In the genomic region with DNA sequence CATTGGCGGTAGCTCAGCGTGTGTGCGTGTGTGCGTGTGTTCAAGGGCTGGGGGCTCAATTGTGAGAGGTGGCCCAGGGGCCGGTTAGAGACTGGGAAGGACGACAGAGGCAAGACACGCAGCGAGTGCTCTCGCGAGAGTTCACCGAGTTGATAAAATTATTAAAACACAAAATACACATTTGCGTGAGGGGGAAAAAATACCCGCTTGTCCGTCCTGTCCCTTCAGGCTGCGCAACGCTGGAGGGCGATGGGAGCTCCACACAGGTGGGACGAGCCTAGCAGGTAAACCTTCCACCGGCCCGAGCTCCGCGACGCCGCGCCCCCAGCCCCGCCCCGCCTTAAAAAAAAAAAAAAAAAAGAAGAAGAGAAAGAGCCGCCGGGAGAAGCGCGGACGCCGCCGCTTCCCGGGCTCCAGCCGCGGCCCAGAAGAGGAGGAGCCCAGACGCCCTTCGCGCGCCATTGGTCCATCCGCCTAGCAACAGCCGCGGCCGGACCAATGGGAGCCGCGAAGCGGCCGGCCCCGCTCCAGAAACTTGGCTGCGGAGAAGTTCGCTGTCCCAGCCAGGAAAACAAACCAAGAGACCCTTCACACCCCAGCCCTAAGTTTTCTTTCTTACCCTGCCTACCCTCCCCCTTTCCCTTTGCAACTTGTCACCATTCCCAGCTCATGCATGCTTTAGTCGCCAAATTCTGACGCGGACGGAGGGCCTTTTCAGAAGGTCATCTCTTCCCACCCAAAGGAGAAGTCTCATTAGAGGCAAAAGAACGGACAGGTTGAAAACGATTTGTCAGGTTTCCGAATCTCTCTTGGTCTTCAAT, we compare ENCODE assay signal across 8 cellular contexts.
DNase-seq lines count a peak whose midpoint lies in the region; ATAC-seq and TF ChIP-seq lines count a peak whose summit lies in the region.

No MANE protein-coding gene starts in this region.

- in situ Hi-C loops in Caki2 (cut with HindIII; ENCODE audit: low pct_unique_long_range_greater_than_20kb, low sequenced_read_pairs) = no loop called here

- H3K9me3 Mint-ChIP-seq in activated naive CD4-positive, alpha-beta T cell treated with anti-CD3 and anti-CD28 coated beads for 36 hours = no peaks in the 10 kb centered on the region
- no peaks in the 10 kb centered on the region for H3K9me3 Mint-ChIP-seq in neural crest cell

- no peaks in the 10 kb centered on the region for H3K36me3 Mint-ChIP-seq in activated naive CD4-positive, alpha-beta T cell treated with anti-CD3 and anti-CD28 coated beads for 36 hours (ENCODE audit: low read depth)
- no peaks in the 10 kb centered on the region for H3K36me3 Mint-ChIP-seq in neural crest cell (ENCODE audit: low read depth)

- H3K4me1 Mint-ChIP-seq in activated naive CD4-positive, alpha-beta T cell treated with anti-CD3 and anti-CD28 coated beads for 36 hours (ENCODE audit: low read depth) = peaks cover 14% of the 10 kb centered on the region
- peaks cover 34% of the 10 kb centered on the region for H3K4me1 Mint-ChIP-seq in neural crest cell

- no peaks in the 10 kb centered on the region for H3K27me3 ChIP-seq in stomach

- H3K27ac ChIP-seq in RWPE1 (peak overlapping the region; percentile 73), stomach (peak overlapping the region; percentile 55 to 86 (median 80))

- no peaks in the 10 kb centered on the region for H3K36me3 ChIP-seq in stomach

- TF ChIP-seq EP300 in stomach (IDR thresholded peaks at IDR 0.05) = no peak

- TF ChIP-seq POLR2A in stomach (IDR thresholded peaks at IDR 0.05) = no peak

- peak overlapping the region; percentile 79 for H3K4me3 Mint-ChIP-seq in activated naive CD4-positive, alpha-beta T cell treated with anti-CD3 and anti-CD28 coated beads for 36 hours
- H3K4me3 Mint-ChIP-seq in neural crest cell = peak overlapping the region; percentile 90

- intact Hi-C loops in activated naive CD4-positive, alpha-beta T cell treated with anti-CD3 and anti-CD28 coated beads for 36 hours (cut with micrococcal nuclease) = loop anchor here (5.0 kb wide), 2 partner anchors 77 to 143 kb away; no protein-coding TSS in a partner anchor
- intact Hi-C loops in stomach (cut with DNase I; ENCODE audit: low total_unique reads) = no loop called here

- POLR2A ChIA-PET in RWPE1 (lab: Yijun Ruan, JAX; ENCODE audit: low non-redundant PET) = interaction anchor here (0.6 kb wide), 2 partner anchors 113 to 124 kb away, joined by 3 read pairs; no protein-coding TSS in a partner anchor

- TF ChIP-seq CTCF in RWPE1 (conservative IDR thresholded peaks at IDR 0.05; ENCODE audit: low read depth) = no peak
- TF ChIP-seq CTCF in neural crest cell (conservative IDR thresholded peaks at IDR 0.05) = no peak
- no peak for TF ChIP-seq CTCF in stomach (IDR thresholded peaks at IDR 0.05)

- no peaks in the 10 kb centered on the region for H3K9me3 ChIP-seq in stomach

- peaks cover 18 to 43% (median 26%) of the 10 kb centered on the region in 4 donors for H3K4me1 ChIP-seq in stomach

- peak overlapping the region; percentile 45 to 55 (median 52) for H3K4me3 ChIP-seq in stomach

- DNase-seq in Caki2 (ENCODE audit: low read depth) (peak; percentile 91), HuH-7.5 (ENCODE audit: low spot score) (peak; percentile 77), RWPE1 (ENCODE audit: low spot score) (peak; percentile 97), foreskin melanocyte (peak; percentile 80), neural crest cell (ENCODE audit: low read depth, low spot score) (peak; percentile 73), stomach (peak; percentile 92)
- DNase-seq in activated naive CD4-positive, alpha-beta T cell treated with anti-CD3 and anti-CD28 coated beads for 36 hours = peak; percentile 76

- H3K27ac Mint-ChIP-seq in activated naive CD4-positive, alpha-beta T cell treated with anti-CD3 and anti-CD28 coated beads for 36 hours = no peak overlapping the region
- H3K27ac Mint-ChIP-seq in neural crest cell (ENCODE audit: unreplicated experiment) = peak overlapping the region; percentile 99

- ATAC-seq in GM21526 (IDR thresholded peaks at IDR 0.05; ENCODE audit: low FRiP score, unreplicated experiment) = peak; percentile 99

- CTCF ChIA-PET in RWPE1 (lab: Yijun Ruan, JAX) = interaction anchor here (0.5 to 0.7 kb wide), 2 partner anchors 42 to 147 kb away, joined by 4 read pairs; no protein-coding TSS in a partner anchor
- CTCF ChIA-PET in activated naive CD4-positive, alpha-beta T cell treated with anti-CD3 and anti-CD28 coated beads for 36 hours (lab: Charles Lee) = interaction anchor here (1.2 kb wide), 1 partner anchor 168 kb away, joined by 4 read pairs; no protein-coding TSS in a partner anchor

- H3K27me3 Mint-ChIP-seq in activated naive CD4-positive, alpha-beta T cell treated with anti-CD3 and anti-CD28 coated beads for 36 hours (ENCODE audit: low read depth) = peaks cover 15% of the 10 kb centered on the region
- H3K27me3 Mint-ChIP-seq in neural crest cell (ENCODE audit: low read depth) = peaks cover 2% of the 10 kb centered on the region

- WGBS in stomach, 5 donors = 1 to 2% (median 1%) methylated on average over 48 to 59 of the region's 59 CpGs

Comparison
In these comparisons a context has a peak if more than half of its experiments do, and no peak if none do; other contexts are left out.
1. Peak in every context shown above with its lines: DNase-seq, ATAC-seq, H3K4me3 ChIP-seq and H3K27ac ChIP-seq.